Comparison of ENCODE assay signal across 2 cellular contexts in the genomic region with DNA sequence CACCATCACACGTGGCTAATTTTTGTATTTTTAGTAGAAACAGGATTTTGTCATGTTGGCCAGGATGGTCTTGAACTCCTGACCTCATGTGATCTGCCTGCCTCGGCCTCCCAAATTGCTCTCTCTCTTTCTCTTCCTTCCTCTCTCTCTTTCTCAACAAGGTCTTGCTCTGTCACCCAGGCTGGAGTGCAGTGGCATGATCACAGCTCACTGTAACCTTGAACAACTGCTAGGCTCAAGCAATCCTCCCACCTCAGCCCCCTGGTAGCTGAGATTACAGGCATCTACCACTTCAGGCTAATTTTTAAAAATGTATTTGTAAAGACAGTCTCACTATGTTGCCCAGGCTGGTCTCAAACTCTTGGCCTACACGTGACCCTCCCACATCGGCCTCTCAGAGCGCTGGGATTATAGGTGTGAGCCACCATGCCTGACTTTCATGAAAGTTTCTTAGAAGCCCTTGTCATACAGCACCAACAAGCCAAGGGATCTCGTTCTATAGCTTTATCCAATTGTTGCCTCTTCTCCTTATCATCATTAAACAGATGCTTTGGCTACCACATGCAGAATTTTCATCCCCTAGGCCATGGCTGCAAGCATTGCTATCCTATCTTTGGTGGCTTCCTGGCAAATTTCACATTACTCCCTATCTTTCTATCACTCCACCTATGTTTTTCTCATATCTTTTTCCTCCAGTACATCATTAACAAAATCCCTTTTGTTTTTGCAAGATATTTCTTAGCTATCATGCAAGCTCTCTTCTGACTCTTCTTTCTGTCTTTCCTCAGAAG.
A peak's percentile ranks its signal among the peaks of the same experiment; 100 is the strongest.
TF ChIP-seq lines count a peak whose summit lies in the region.

No MANE protein-coding gene starts in this region.

TF ChIP-seq in SK-N-SH, 30 proteins besides CTCF, POLR2A, EP300 and RAD21:
- no peak for TF ChIP-seq TEAD4 (IDR thresholded peaks at IDR 0.05; ENCODE audit: borderline replicate concordance, insufficient read depth)
- TF ChIP-seq GATA2 (CRISPR knock-in tag; IDR thresholded peaks at IDR 0.05) = peak; percentile 36; the same call in 1 of the 2 replicates

TF ChIP-seq in SK-N-SH treated with all-trans-retinoic acid at 6 μM for 48 hours, 23 proteins besides CTCF, POLR2A, EP300 and RAD21:
- no peak for TF ChIP-seq BACH2 (CRISPR knock-in tag; IDR thresholded peaks at IDR 0.05; ENCODE audit: borderline replicate concordance)
- TF ChIP-seq, protein P1, sequence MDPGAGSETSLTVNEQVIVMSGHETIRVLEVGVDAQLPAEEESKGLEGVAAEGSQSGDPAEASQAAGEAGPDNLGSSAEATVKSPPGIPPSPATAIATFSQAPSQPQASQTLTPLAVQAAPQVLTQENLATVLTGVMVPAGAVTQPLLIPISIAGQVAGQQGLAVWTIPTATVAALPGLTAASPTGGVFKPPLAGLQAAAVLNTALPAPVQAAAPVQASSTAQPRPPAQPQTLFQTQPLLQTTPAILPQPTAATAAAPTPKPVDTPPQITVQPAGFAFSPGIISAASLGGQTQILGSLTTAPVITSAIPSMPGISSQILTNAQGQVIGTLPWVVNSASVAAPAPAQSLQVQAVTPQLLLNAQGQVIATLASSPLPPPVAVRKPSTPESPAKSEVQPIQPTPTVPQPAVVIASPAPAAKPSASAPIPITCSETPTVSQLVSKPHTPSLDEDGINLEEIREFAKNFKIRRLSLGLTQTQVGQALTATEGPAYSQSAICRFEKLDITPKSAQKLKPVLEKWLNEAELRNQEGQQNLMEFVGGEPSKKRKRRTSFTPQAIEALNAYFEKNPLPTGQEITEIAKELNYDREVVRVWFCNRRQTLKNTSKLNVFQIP (CRISPR knock-in tag; IDR thresholded peaks at IDR 0.05; ENCODE audit: borderline replicate concordance, low read depth) = no peak
- no peak for TF ChIP-seq CSDC2 (CRISPR knock-in tag; IDR thresholded peaks at IDR 0.05)
